ENCODE assay signal across 13 cellular contexts in the genomic region with DNA sequence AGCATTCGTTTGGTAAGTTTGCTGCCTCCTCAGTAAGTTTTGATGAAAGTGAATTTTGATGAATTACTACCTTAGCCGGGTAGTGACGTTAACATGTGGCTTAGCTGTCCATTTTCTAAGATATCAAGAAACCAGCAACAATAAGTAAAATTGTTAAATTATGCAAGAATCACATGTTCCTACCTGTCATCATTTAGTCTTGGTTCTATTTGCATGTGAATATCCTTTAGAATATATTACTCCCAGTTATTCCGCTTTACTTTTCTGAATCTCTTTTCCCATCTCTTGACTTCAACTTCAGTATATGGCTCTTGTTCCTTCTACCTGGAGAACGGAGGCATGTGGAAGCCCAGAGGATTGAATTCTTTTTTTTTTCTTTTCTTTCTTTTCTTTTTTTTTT. TPM values are rescaled to one million over a fixed set of nuclear protein-coding genes. Genes with fewer than 3 reads are reported as not detected.
A peak's percentile ranks its signal among the peaks of the same experiment; 100 is the strongest.
DNase-seq lines count a peak whose midpoint lies in the region; ATAC-seq, FAIRE-seq and TF ChIP-seq lines count a peak whose summit lies in the region.
"Had no signal": no experiment of that assay in that cellular context is flagged by ENCODE, and none has a peak within 500 bp of the region (broad histone marks: within the 10 kb centered on the region; RNA-seq: fewer than 3 reads in every experiment).

No MANE protein-coding gene starts in this region.

- H3K79me2 ChIP-seq in MM.1S (ENCODE audit: low read length) (peaks cover 51% of the 10 kb centered on the region), GM12878 (ENCODE audit: control insufficient read depth, insufficient read depth, low read length) (peaks cover 55% of the 10 kb centered on the region)

- intact Hi-C loops in activated CD4-positive, alpha-beta T cell treated with anti-CD3 and anti-CD28 coated beads for 36 hours (cut with DNase I, micrococcal nuclease) = loop anchor here (5.0 to 10.0 kb wide), 3 partner anchors 57 to 1743 kb away; partner anchors contain the start of gene SMARCA2 (in 2 of the 2)
- intact Hi-C loops in GM12878 (cut with micrococcal nuclease; ENCODE audit: unreplicated experiment) = no loop called here

- DNase-seq in activated CD4-positive, alpha-beta T cell treated with anti-CD3 and anti-CD28 coated beads for 36 hours = no peak
- DNase-seq in activated CD4-positive, alpha-beta T cell treated with anti-CD3 and anti-CD28 coated beads for 48 hours = no peak
- DNase-seq in MM.1S = no peak
- no peak for DNase-seq in GM12878 (ENCODE audit: low read depth, low spot score)
- no peak for DNase-seq in stimulated activated naive CD8-positive, alpha-beta T cell treated with anti-CD3 and anti-CD28 coated beads, Interleukin-15, amount 100 ng/mL, for 72 hours
- DNase-seq in NCI-H2107 (lab: John Stamatoyannopoulos, UW) = no peak
- no peak for DNase-seq in SJCRH30
- DNase-seq: activated CD4-positive, CD25-positive, alpha-beta regulatory T cell treated with anti-CD3 and anti-CD28 coated beads, Interleukin-2, amount 50 U/mL, for 72 hours; hippocampal formation had no signal

- H3K4me3 Mint-ChIP-seq in activated CD4-positive, alpha-beta T cell treated with anti-CD3 and anti-CD28 coated beads for 36 hours = peak overlapping the region; percentile 97
- H3K4me3 Mint-ChIP-seq in stimulated activated naive CD8-positive, alpha-beta T cell treated with anti-CD3 and anti-CD28 coated beads, Interleukin-15, amount 100 ng/mL, for 72 hours = peak overlapping the region; percentile 82 to 94

- BruUV-seq in GM12878 (replicated peaks; lab: Mats Ljungman, UMichigan) = no TSS peak

- peaks cover 4% of the 10 kb centered on the region for H3K9me3 Mint-ChIP-seq in activated CD4-positive, alpha-beta T cell treated with anti-CD3 and anti-CD28 coated beads for 36 hours (ENCODE audit: low read depth)
- H3K9me3 Mint-ChIP-seq in stimulated activated naive CD8-positive, alpha-beta T cell treated with anti-CD3 and anti-CD28 coated beads, Interleukin-15, amount 100 ng/mL, for 72 hours = peaks cover 0 to 4% of the 10 kb centered on the region in 2 donors

- H4K20me1 ChIP-seq in MM.1S (ENCODE audit: insufficient read depth, low read length) = no peaks in the 10 kb centered on the region
- no peaks in the 10 kb centered on the region for H4K20me1 ChIP-seq in GM12878 (ENCODE audit: control insufficient read depth, insufficient read depth)

- TF ChIP-seq RAD21 in GM12878 (IDR thresholded peaks at IDR 0.05; ENCODE audit: insufficient read depth, low read depth, low read length) = no peak

- no peaks in the 10 kb centered on the region for H3K36me3 ChIP-seq in MM.1S (replicated peaks; ENCODE audit: insufficient read depth, low read length)
- peaks cover 0 to 11% of the 10 kb centered on the region in 2 experiments; a peak in 2 of 4 replicates for H3K36me3 ChIP-seq in GM12878 (ENCODE audit: control insufficient read depth in 2 of 2, insufficient read depth in 2 of 2, low read length in 1 of 2)
- no peaks in the 10 kb centered on the region for H3K36me3 ChIP-seq in SJCRH30

- no peak for FAIRE-seq in GM12878 (lab: Jason Lieb, UNC)
- FAIRE-seq: D721Med had no signal

- no peak for TF ChIP-seq CTCF in MM.1S (IDR thresholded peaks at IDR 0.05; ENCODE audit: low read length)
- TF ChIP-seq CTCF in GM12878 (IDR thresholded peaks at IDR 0.05 in 2 of 3, conservative IDR thresholded peaks at IDR 0.05 in 1 of 3; ENCODE audit: control insufficient read depth in 2 of 3, extremely low read depth in 1 of 3, insufficient read depth in 1 of 3, low read depth in 3 of 3, low read length in 3 of 3) = no peak

- peaks cover 14% of the 10 kb centered on the region for H3F3A ChIP-seq in MM.1S (ENCODE audit: insufficient read depth, low read length)

- H3K27ac Mint-ChIP-seq in activated CD4-positive, alpha-beta T cell treated with anti-CD3 and anti-CD28 coated beads for 36 hours = peak overlapping the region; percentile 98
- peak overlapping the region; percentile 98 to 100 for H3K27ac Mint-ChIP-seq in stimulated activated naive CD8-positive, alpha-beta T cell treated with anti-CD3 and anti-CD28 coated beads, Interleukin-15, amount 100 ng/mL, for 72 hours

- ATAC-seq in activated CD4-positive, alpha-beta T cell treated with anti-CD3 and anti-CD28 coated beads for 36 hours = no peak
- ATAC-seq in GM12878 (peak; percentile 3; the same call in 2 of the 3 replicates), GM19452 (IDR thresholded peaks at IDR 0.05; ENCODE audit: unreplicated experiment) (no peak)
- ATAC-seq in stimulated activated naive CD8-positive, alpha-beta T cell treated with anti-CD3 and anti-CD28 coated beads, Interleukin-15, amount 100 ng/mL, for 72 hours = no peak
- ATAC-seq: esophagus mucosa had no signal

- H3K4me1 ChIP-seq in MM.1S (ENCODE audit: low read length) (peaks cover 9% of the 10 kb centered on the region; the same call in 1 of the 2 replicates), GM12878 (ENCODE audit: control insufficient read depth, insufficient read depth, low read length) (peaks cover 8% of the 10 kb centered on the region), SJCRH30 (no peaks in the 10 kb centered on the region)

- H2AFZ ChIP-seq in MM.1S (ENCODE audit: low read length) (no peak overlapping the region), GM12878 (ENCODE audit: control insufficient read depth, low read depth, low read length) (no peak overlapping the region)

- no peak for TF ChIP-seq EP300 in GM12878 (IDR thresholded peaks at IDR 0.05; ENCODE audit: borderline replicate concordance in 1 of 2, control insufficient read depth in 1 of 2, low read depth in 2 of 2, low read length in 2 of 2)

- in situ Hi-C loops in GM12878 (cut with MboI) = no loop called here

- no peak overlapping the region for H3K9ac ChIP-seq in MM.1S (ENCODE audit: low read length)
- peak overlapping the region; percentile 75 for H3K9ac ChIP-seq in GM12878 (ENCODE audit: control insufficient read depth, insufficient read depth, low read length)

- H3K36me3 Mint-ChIP-seq in activated CD4-positive, alpha-beta T cell treated with anti-CD3 and anti-CD28 coated beads for 36 hours (ENCODE audit: low read depth) = peaks cover 30% of the 10 kb centered on the region

- RAD21 ChIA-PET in GM12878 (lab: Charles Lee; ENCODE audit: unreplicated experiment) = no interaction called here

- peaks cover 39% of the 10 kb centered on the region for H3K4me1 Mint-ChIP-seq in activated CD4-positive, alpha-beta T cell treated with anti-CD3 and anti-CD28 coated beads for 36 hours
- H3K4me1 Mint-ChIP-seq in stimulated activated naive CD8-positive, alpha-beta T cell treated with anti-CD3 and anti-CD28 coated beads, Interleukin-15, amount 100 ng/mL, for 72 hours = peaks cover 49% of the 10 kb centered on the region

- H3K9me3 ChIP-seq in MM.1S (replicated peaks; ENCODE audit: insufficient read depth, low read length) (no peaks in the 10 kb centered on the region), GM12878 (replicated peaks; ENCODE audit: control insufficient read depth, insufficient read depth, low read length) (peaks cover 4% of the 10 kb centered on the region; the same call in 2 of the 3 replicates), SJCRH30 (replicated peaks) (no peaks in the 10 kb centered on the region)

- SMC1A ChIA-PET in GM12878 (lab: Charles Lee; ENCODE audit: uncharacterized antibody, unreplicated experiment) = interaction anchor here (0.6 to 2.1 kb wide), 3 partner anchors 8 to 98 kb away, joined by 3 to 10 read pairs (median 4); no protein-coding TSS in a partner anchor

- peak overlapping the region; percentile 78; the same call in 1 of the 2 replicates for H3K4me2 ChIP-seq in MM.1S (ENCODE audit: low read depth, low read length)
- peak overlapping the region; percentile 39 for H3K4me2 ChIP-seq in GM12878 (ENCODE audit: control insufficient read depth, insufficient read depth)

- POLR2A ChIA-PET in activated CD4-positive, alpha-beta T cell treated with anti-CD3 and anti-CD28 coated beads for 36 hours (lab: Charles Lee) = no interaction called here
- POLR2A ChIA-PET in GM12878 (lab: Charles Lee) = interaction anchor here (0.6 to 1.1 kb wide), 3 partner anchors 8 to 20 kb away, joined by 3 to 4 read pairs (median 3); no protein-coding TSS in a partner anchor

- H3K4me3 ChIP-seq in MM.1S (ENCODE audit: low read length) = peak overlapping the region; percentile 83; the same call in 1 of the 2 replicates
- peak overlapping the region; percentile 70 for H3K4me3 ChIP-seq in GM12878
- H3K4me3 ChIP-seq in SJCRH30 = no peak overlapping the region

- H3K27ac ChIP-seq in MM.1S (ENCODE audit: low read length) (no peak overlapping the region), GM12878 (ENCODE audit: control insufficient read depth, insufficient read depth) (peak overlapping the region; percentile 88), SJCRH30 (no peak overlapping the region)

- H3K27me3 ChIP-seq in MM.1S (replicated peaks; ENCODE audit: insufficient read depth, low read length) (no peaks in the 10 kb centered on the region), GM12878 (replicated peaks in 1 of 2; ENCODE audit: control insufficient read depth in 2 of 2, insufficient read depth in 2 of 2, low read length in 1 of 2) (no peaks in the 10 kb centered on the region), SJCRH30 (no peaks in the 10 kb centered on the region)

- H3K9me2 ChIP-seq in MM.1S (replicated peaks; ENCODE audit: insufficient read depth, low read length) = no peaks in the 10 kb centered on the region

- CTCF ChIA-PET in activated CD4-positive, alpha-beta T cell treated with anti-CD3 and anti-CD28 coated beads for 36 hours (lab: Charles Lee) = interaction anchor here (0.9 to 1.2 kb wide), 2 partner anchors 57 to 59 kb away, joined by 4 to 5 read pairs; partner anchors contain the start of gene DOCK8
- CTCF ChIA-PET in GM12878 (lab: Yijun Ruan, JAX) = interaction anchor here (1.3 to 1.7 kb wide), 4 partner anchors 13 to 59 kb away, joined by 4 to 5 read pairs (median 4); partner anchors contain the start of gene DOCK8

- no peaks in the 10 kb centered on the region for H3K27me3 Mint-ChIP-seq in activated CD4-positive, alpha-beta T cell treated with anti-CD3 and anti-CD28 coated beads for 36 hours
- no peaks in the 10 kb centered on the region for H3K27me3 Mint-ChIP-seq in stimulated activated naive CD8-positive, alpha-beta T cell treated with anti-CD3 and anti-CD28 coated beads, Interleukin-15, amount 100 ng/mL, for 72 hours

- 2% methylated on average over 5 of the region's 5 CpGs for WGBS in GM12878 (ENCODE audit: insufficient coverage, insufficient replicate concordance, low lambda C conversion rate, missing lambda C conversion rate)

- no peak for TF ChIP-seq POLR2A in GM12878 (IDR thresholded peaks at IDR 0.05; ENCODE audit: low read depth, low read length)

RNA-seq across cellular contexts. Expression of gene DOCK8, which starts 59.4 kb away (rescaled TPM):
- 100 to 1,000 TPM; 100 to 125 TPM for total RNA-seq in activated CD4-positive, alpha-beta T cell treated with anti-CD3 and anti-CD28 coated beads for 36 hours
- 224 and 231 TPM in 2 replicates for total RNA-seq in GM12878 (2013; cell fraction: nucleolus; rRNA removed)
- total RNA-seq in GM12878 (2014; rRNA removed) = 44.9 and 48.3 TPM in 2 replicates
- 49.5 and 55.2 TPM in 2 replicates for total RNA-seq in GM12878 (2014; rRNA removed; fragmentation: Illumina TruSeq; extraction: Trizol)
- 90.6 and 100 TPM in 2 replicates for total RNA-seq in GM12878 (2021)
- 28.4 TPM for polyA plus RNA-seq in GM12878 (2011; ENCODE audit: low read depth)
- polyA plus RNA-seq in GM12878 (2011; rRNA removed) = 34.4 and 43.4 TPM in 2 replicates
- 37.0 and 41.1 TPM in 2 replicates for polyA plus RNA-seq in GM12878 (2011; cell fraction: cytosol; rRNA removed)
- 47.0 and 53.7 TPM in 2 replicates for polyA plus RNA-seq in GM12878 (2011; cell fraction: nucleus; rRNA removed)
- polyA plus RNA-seq in GM12878 (2012) = 34.0 and 37.3 TPM in 2 replicates
- polyA plus RNA-seq in GM12878 (2014; fragmentation: Illumina TruSeq; extraction: Trizol) = 53.5 and 62.9 TPM in 2 replicates
- polyA plus RNA-seq in GM12878 (2014; fragmentation: Nextera tagmentation; extraction: Ambion mirVana) = 10 to 100 TPM; 35.4 to 35.6 TPM
- polyA plus RNA-seq in GM12878 (2014; rRNA removed) = 40.9 and 43.5 TPM in 2 replicates
- polyA plus RNA-seq in GM12878 (2016; fragmentation: Nextera tagmentation; extraction: Ambion mirVana) = 10 to 100 TPM; 43.9 to 45.6 TPM
- polyA minus RNA-seq in GM12878 (2011; rRNA and poly(A)+ RNA removed) = 101 and 114 TPM in 2 replicates
- polyA minus RNA-seq in GM12878 (2011; cell fraction: cytosol; rRNA and poly(A)+ RNA removed) = 30.9 and 33.6 TPM in 2 replicates
- 74.4 and 115 TPM in 2 replicates for polyA minus RNA-seq in GM12878 (2011; cell fraction: nucleus; rRNA and poly(A)+ RNA removed)
- 1.9 and 2.2 TPM in 2 replicates for total RNA-seq in SJCRH30 (2014; rRNA removed; shearing (Covaris generic))
- total RNA-seq: A172 had no signal

Comparison
In these comparisons a context has a peak if more than half of its experiments do, and no peak if none do; other contexts are left out.
1. RNA of gene DOCK8, which starts 59.4 kb away (total RNA-seq): 100 to 125 TPM in activated CD4-positive, alpha-beta T cell treated with anti-CD3 and anti-CD28 coated beads for 36 hours and 44.9 to 231 TPM in GM12878; 1.9 to 2.2 TPM in SJCRH30; every median in the first group is over 10 times any median in the second.